ENCODE assay signal across 8 cellular contexts in the genomic region with DNA sequence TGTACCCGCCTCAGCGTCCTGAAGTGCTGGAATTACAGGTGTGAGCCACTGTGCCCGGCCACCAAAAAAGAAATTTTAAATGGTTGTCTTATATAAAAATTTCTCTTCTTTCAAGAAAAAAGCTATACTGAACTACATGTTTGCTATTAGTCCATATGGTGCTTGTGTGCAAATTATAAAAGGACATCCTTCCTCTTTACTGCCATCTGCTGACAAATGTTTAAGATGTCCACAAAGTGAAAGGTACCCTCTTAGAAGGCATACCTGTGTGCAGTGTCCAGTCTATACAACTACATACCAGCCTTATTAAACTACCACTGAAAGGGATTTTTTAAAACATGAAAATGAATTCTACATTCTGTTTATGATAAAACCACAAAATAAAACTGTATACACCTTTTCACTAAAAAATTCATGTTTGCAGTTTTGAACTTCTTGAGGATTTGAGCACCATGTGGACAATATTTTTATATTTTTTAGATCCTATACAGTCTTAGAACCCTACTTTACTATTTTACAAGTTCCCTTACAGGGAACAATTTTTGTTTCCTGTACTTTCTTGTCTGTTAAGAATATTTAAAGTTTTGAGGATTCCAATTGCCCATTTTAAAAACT. TPM values are rescaled to one million over a fixed set of nuclear protein-coding genes. Genes with fewer than 3 reads are reported as not detected.
DNase-seq lines count a peak whose midpoint lies in the region; ATAC-seq and TF ChIP-seq lines count a peak whose summit lies in the region.

No MANE protein-coding gene starts in this region.

- H3K36me3 ChIP-seq in RWPE2 (ENCODE audit: low read depth) (peaks cover 80% of the 10 kb centered on the region), left ventricle myocardium inferior (peaks cover 83% of the 10 kb centered on the region), neuronal stem cell (replicated peaks in 1 of 2; ENCODE audit: control insufficient read depth in 2 of 2, insufficient read depth in 2 of 2, low read length in 2 of 2) (peaks cover 12 to 96% of the 10 kb centered on the region in 2 donors)

- no CpG with 5 or more reads among the region's 3 CpGs for WGBS in neuronal stem cell (ENCODE audit: extremely low coverage in 2 of 2, insufficient read length in 2 of 2, insufficient replicate concordance in 1 of 2), 2 donors

- no peak overlapping the region for H3K4me2 ChIP-seq in neuronal stem cell (ENCODE audit: insufficient read depth, low read length, poor library complexity, severe bottlenecking)

- H4K8ac ChIP-seq in neuronal stem cell (ENCODE audit: low read depth, low read length), result no peak overlapping the region

- H4K91ac ChIP-seq in neuronal stem cell (ENCODE audit: low read depth, low read length, poor library complexity), result no peak overlapping the region

- ATAC-seq in RWPE2 (ENCODE audit: low read depth), result peak; percentile 91
- no peak for ATAC-seq in GM21576 (IDR thresholded peaks at IDR 0.05; ENCODE audit: unreplicated experiment)
- no peak for ATAC-seq in HG03354 (IDR thresholded peaks at IDR 0.05; ENCODE audit: poor library complexity, severe bottlenecking, unreplicated experiment)

- DNase-seq in Daoy (ENCODE audit: low read depth) (peak; percentile 21), KBM-7 (peak; percentile 35), RWPE2 (ENCODE audit: low spot score) (no peak), left ventricle myocardium inferior (no peak), neuronal stem cell (ENCODE audit: low spot score) (no peak), head of caudate nucleus (no peak)

- H3K4me3 ChIP-seq in RWPE2 (ENCODE audit: severe bottlenecking), result no peak overlapping the region
- H3K4me3 ChIP-seq in left ventricle myocardium inferior, result no peak overlapping the region
- no peak overlapping the region for H3K4me3 ChIP-seq in neuronal stem cell (ENCODE audit: low read length in 2 of 2)

- H2BK120ac ChIP-seq in neuronal stem cell (ENCODE audit: low read depth, low read length), result no peak overlapping the region

- in situ Hi-C loops in KBM-7 (cut with MboI; ENCODE audit: low pct_unique_long_range_greater_than_20kb, low sequenced_read_pairs), result no loop called here

- TF ChIP-seq CTCF in RWPE2 (IDR thresholded peaks at IDR 0.05; ENCODE audit: poor library complexity, severe bottlenecking), result peak; percentile 74
- peak; percentile 48 for TF ChIP-seq CTCF in left ventricle myocardium inferior (IDR thresholded peaks at IDR 0.05; ENCODE audit: borderline replicate concordance)

- no peak overlapping the region for H2AFZ ChIP-seq in neuronal stem cell (ENCODE audit: low read length)

- no peak overlapping the region for H3K18ac ChIP-seq in neuronal stem cell (ENCODE audit: low read length)

- H2AK5ac ChIP-seq in neuronal stem cell (ENCODE audit: low read depth, low read length), result no peak overlapping the region

- H3K79me1 ChIP-seq in neuronal stem cell (ENCODE audit: low read depth, low read length), result no peaks in the 10 kb centered on the region

- no peak overlapping the region for H2BK12ac ChIP-seq in neuronal stem cell (ENCODE audit: low read length)

- intact Hi-C loops in left ventricle myocardium inferior (cut with micrococcal nuclease), result no loop called here
- intact Hi-C loops in head of caudate nucleus (cut with DNase I), result no loop called here

- H3K27ac ChIP-seq in RWPE2 (ENCODE audit: poor library complexity, severe bottlenecking), result no peak overlapping the region
- H3K27ac ChIP-seq in left ventricle myocardium inferior (replicated peaks), result no peak overlapping the region
- H3K27ac ChIP-seq in neuronal stem cell (replicated peaks; ENCODE audit: low read length), result no peak overlapping the region

- H3K27me3 ChIP-seq in RWPE2 (ENCODE audit: insufficient read depth, poor library complexity, severe bottlenecking), result no peaks in the 10 kb centered on the region
- H3K27me3 ChIP-seq in left ventricle myocardium inferior (ENCODE audit: low read depth), result no peaks in the 10 kb centered on the region
- H3K27me3 ChIP-seq in neuronal stem cell (ENCODE audit: control insufficient read depth in 3 of 3, insufficient read depth in 3 of 3, low read depth in 1 of 3, low read length in 3 of 3), result no peaks in the 10 kb centered on the region

- H3K4me1 ChIP-seq in RWPE2 (ENCODE audit: insufficient read depth, poor library complexity, severe bottlenecking) (no peaks in the 10 kb centered on the region), left ventricle myocardium inferior (no peaks in the 10 kb centered on the region), neuronal stem cell (ENCODE audit: control insufficient read depth in 2 of 2, insufficient read depth in 1 of 2, low read depth in 1 of 2, low read length in 2 of 2) (no peaks in the 10 kb centered on the region)

- H3K23ac ChIP-seq in neuronal stem cell (ENCODE audit: low read depth, low read length, poor library complexity), result no peak overlapping the region

- no peaks in the 10 kb centered on the region for H3K9me3 ChIP-seq in RWPE2 (ENCODE audit: severe bottlenecking)
- H3K9me3 ChIP-seq in left ventricle myocardium inferior (replicated peaks), result no peaks in the 10 kb centered on the region
- no peaks in the 10 kb centered on the region for H3K9me3 ChIP-seq in neuronal stem cell (replicated peaks in 1 of 2; ENCODE audit: control insufficient read depth in 2 of 2, insufficient read depth in 1 of 2, low read depth in 1 of 2, low read length in 2 of 2)

- no peak overlapping the region for H3K4ac ChIP-seq in neuronal stem cell (ENCODE audit: low read length)

- no peak overlapping the region for H3K9ac ChIP-seq in neuronal stem cell (ENCODE audit: low read depth, low read length, poor library complexity)

- H3K14ac ChIP-seq in neuronal stem cell (ENCODE audit: low read length), result no peak overlapping the region

- no peak overlapping the region for H2BK5ac ChIP-seq in neuronal stem cell (ENCODE audit: low read length)

- no peak overlapping the region for H2BK15ac ChIP-seq in neuronal stem cell (ENCODE audit: low read length)

RNA-seq across cellular contexts. Expression of a gene that starts 32.8 kb away (rescaled TPM):
- not detected in 2 replicates for total RNA-seq in Daoy (2014; rRNA removed; shearing (Covaris generic))
- not detected for total RNA-seq in left ventricle myocardium inferior
- 0.22 TPM for polyA plus RNA-seq in neuronal stem cell (2013, experiment 1 of 2)
- 0.21 TPM for polyA plus RNA-seq in neuronal stem cell (2013, experiment 2 of 2)

Comparison
In these comparisons a context has a peak if more than half of its experiments do, and no peak if none do; other contexts are left out.
1. DNase-seq: peak in Daoy (single experiment) and KBM-7 (single experiment); none in RWPE2 (single experiment), left ventricle myocardium inferior (single experiment), neuronal stem cell (single experiment) and head of caudate nucleus (0 of 42).